1 cellular context compared by ENCODE assay signal in genomic region chr19:11236324-11237301, GRCh38.
TF ChIP-seq lines count a peak whose summit lies in the region.

No MANE protein-coding gene starts in this region.

TF ChIP-seq in HepG2, 621 proteins besides CTCF, POLR2A, EP300 and RAD21 (continued from another document and continues in another):
- TF ChIP-seq PRDM15 (CRISPR knock-in tag; IDR thresholded peaks at IDR 0.05) (no peak), ZNF768 (CRISPR knock-in tag; IDR thresholded peaks at IDR 0.05) (peak; percentile 52), ZNF616 (CRISPR knock-in tag; IDR thresholded peaks at IDR 0.05; ENCODE audit: low read depth) (no peak), ZNF788 (CRISPR knock-in tag; IDR thresholded peaks at IDR 0.05; ENCODE audit: borderline replicate concordance) (peak; percentile 78; the same call in 1 of the 2 replicates), TCF12 (IDR thresholded peaks at IDR 0.05) (no peak), TCF12 (CRISPR knock-in tag; IDR thresholded peaks at IDR 0.05) (peak; percentile 92), ZNF839 (CRISPR knock-in tag; IDR thresholded peaks at IDR 0.05; ENCODE audit: borderline replicate concordance) (no peak), PPARG (CRISPR knock-in tag; conservative IDR thresholded peaks at IDR 0.05) (0 out of 2 replicates have a peak, but pooled peaks have one; percentile 3), PHF21A (CRISPR knock-in tag; IDR thresholded peaks at IDR 0.05) (peak; percentile 95), ZNF879 (CRISPR knock-in tag; IDR thresholded peaks at IDR 0.05) (no peak; the same call in 1 of the 2 replicates), KAT2B (IDR thresholded peaks at IDR 0.05; ENCODE audit: borderline replicate concordance, low read depth, low read length) (no peak), IKZF4 (CRISPR knock-in tag; IDR thresholded peaks at IDR 0.05; ENCODE audit: borderline replicate concordance, low read depth, not compliant biosample characterization) (peak; percentile 60), SMC3 (IDR thresholded peaks at IDR 0.05; ENCODE audit: low read length) (no peak), SAP130 (CRISPR knock-in tag; IDR thresholded peaks at IDR 0.05; ENCODE audit: low read depth) (peak; percentile 86), ZNF143 (CRISPR knock-in tag; IDR thresholded peaks at IDR 0.05) (no peak; the same call in 1 of the 2 replicates), HNRNPL (IDR thresholded peaks at IDR 0.05; ENCODE audit: low read depth, low read length) (peak; percentile 99), SUZ12 (IDR thresholded peaks at IDR 0.05; ENCODE audit: low read depth, low read length) (no peak), CBX5 (CRISPR knock-in tag; IDR thresholded peaks at IDR 0.05; ENCODE audit: borderline replicate concordance) (peak; percentile 41; the same call in 1 of the 2 replicates), SATB2 (CRISPR knock-in tag; IDR thresholded peaks at IDR 0.05) (no peak), ZFP36L1 (CRISPR knock-in tag; IDR thresholded peaks at IDR 0.05) (peak; percentile 64), ELF1 (CRISPR knock-in tag; IDR thresholded peaks at IDR 0.05) (peak; percentile 75), DRAP1 (CRISPR knock-in tag; IDR thresholded peaks at IDR 0.05) (peak; percentile 83), IKZF1 (IDR thresholded peaks at IDR 0.05) (no peak), RXRA (CRISPR knock-in tag; IDR thresholded peaks at IDR 0.05) (peak; percentile 98), REPIN1 (CRISPR knock-in tag; IDR thresholded peaks at IDR 0.05; ENCODE audit: borderline replicate concordance, low read depth) (peak; percentile 75), ZNF577 (CRISPR knock-in tag; IDR thresholded peaks at IDR 0.05; ENCODE audit: borderline replicate concordance, low read depth) (no peak), ZNF790 (CRISPR knock-in tag; IDR thresholded peaks at IDR 0.05; ENCODE audit: borderline replicate concordance) (peak; percentile 58; the same call in 1 of the 2 replicates), ZFX (CRISPR knock-in tag; IDR thresholded peaks at IDR 0.05; ENCODE audit: low read depth) (peak; percentile 79; the same call in 1 of the 2 replicates), ZNF253 (CRISPR knock-in tag; IDR thresholded peaks at IDR 0.05; ENCODE audit: borderline replicate concordance) (no peak), ZNF614 (CRISPR knock-in tag; IDR thresholded peaks at IDR 0.05; ENCODE audit: borderline replicate concordance) (no peak), MTF2 (CRISPR knock-in tag; IDR thresholded peaks at IDR 0.05; ENCODE audit: borderline replicate concordance) (no peak), ATAD3A (CRISPR knock-in tag; IDR thresholded peaks at IDR 0.05) (no peak), CHD2 (IDR thresholded peaks at IDR 0.05; ENCODE audit: low read depth, low read length) (no peak; the same call in 1 of the 2 replicates), PHF5A (CRISPR knock-in tag; IDR thresholded peaks at IDR 0.05; ENCODE audit: low read depth, unreplicated experiment) (no peak), ZNF260 (CRISPR knock-in tag; IDR thresholded peaks at IDR 0.05; ENCODE audit: borderline replicate concordance, low read depth) (no peak), SOX5 (CRISPR knock-in tag; IDR thresholded peaks at IDR 0.05; ENCODE audit: borderline replicate concordance) (no peak; the same call in 1 of the 2 replicates), ZNF556 (CRISPR knock-in tag; IDR thresholded peaks at IDR 0.05; ENCODE audit: borderline replicate concordance) (peak; percentile 96), KDM5A (IDR thresholded peaks at IDR 0.05; ENCODE audit: borderline replicate concordance, low read length) (no peak), FOXA1 (IDR thresholded peaks at IDR 0.05) (no peak), FOXA1 (CRISPR knock-in tag; IDR thresholded peaks at IDR 0.05) (no peak; the same call in 1 of the 2 replicates), JUN (CRISPR knock-in tag; IDR thresholded peaks at IDR 0.05) (no peak; the same call in 1 of the 2 replicates), PLRG1 (conservative IDR thresholded peaks at IDR 0.05) (no peak), KDM6A (CRISPR knock-in tag; IDR thresholded peaks at IDR 0.05; ENCODE audit: low read depth) (peak; percentile 54; the same call in 1 of the 2 replicates), ZFAT (CRISPR knock-in tag; conservative IDR thresholded peaks at IDR 0.05) (no peak), ZNF597 (CRISPR knock-in tag; IDR thresholded peaks at IDR 0.05) (no peak), HMGA1 (CRISPR knock-in tag; conservative IDR thresholded peaks at IDR 0.05) (no peak), YEATS2 (CRISPR knock-in tag; IDR thresholded peaks at IDR 0.05; ENCODE audit: borderline replicate concordance) (peak; percentile 55; the same call in 1 of the 2 replicates), ZBTB2 (CRISPR knock-in tag; IDR thresholded peaks at IDR 0.05; ENCODE audit: low read depth) (peak; percentile 66; the same call in 1 of the 2 replicates), ZBTB21 (CRISPR knock-in tag; IDR thresholded peaks at IDR 0.05) (no peak), FUBP1 (CRISPR knock-in tag; IDR thresholded peaks at IDR 0.05; ENCODE audit: borderline replicate concordance) (peak; percentile 47; the same call in 1 of the 2 replicates), HES4 (CRISPR knock-in tag; IDR thresholded peaks at IDR 0.05; ENCODE audit: borderline replicate concordance) (0 out of 2 replicates have a peak, but pooled peaks have one; percentile 58), MTF1 (CRISPR knock-in tag; IDR thresholded peaks at IDR 0.05) (no peak), RERE (CRISPR knock-in tag; IDR thresholded peaks at IDR 0.05; ENCODE audit: low read depth) (no peak; the same call in 1 of the 2 replicates), MED1 (CRISPR knock-in tag; IDR thresholded peaks at IDR 0.05) (peak; percentile 94), ZNF547 (CRISPR knock-in tag; IDR thresholded peaks at IDR 0.05) (no peak; the same call in 1 of the 2 replicates), KLF12 (CRISPR knock-in tag; IDR thresholded peaks at IDR 0.05; ENCODE audit: borderline replicate concordance) (peak; percentile 72; the same call in 1 of the 2 replicates), ZNF761 (CRISPR knock-in tag; conservative IDR thresholded peaks at IDR 0.05) (peak; percentile 81; the same call in 1 of the 2 replicates), SIN3B (IDR thresholded peaks at IDR 0.05; ENCODE audit: low read length) (no peak), ARNTL (CRISPR knock-in tag; IDR thresholded peaks at IDR 0.05) (peak; percentile 75; the same call in 1 of the 2 replicates), ZNF34 (CRISPR knock-in tag; IDR thresholded peaks at IDR 0.05; ENCODE audit: borderline replicate concordance) (peak; percentile 99; the same call in 1 of the 2 replicates), ZNF598 (CRISPR knock-in tag; IDR thresholded peaks at IDR 0.05; ENCODE audit: borderline replicate concordance) (peak; percentile 71; the same call in 1 of the 2 replicates)
- TF ChIP-seq, protein P1, sequence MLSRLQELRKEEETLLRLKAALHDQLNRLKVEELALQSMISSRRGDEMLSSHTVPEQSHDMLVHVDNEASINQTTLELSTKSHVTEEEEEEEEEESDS (CRISPR knock-in tag; IDR thresholded peaks at IDR 0.05; ENCODE audit: borderline replicate concordance), result no peak; the same call in 1 of the 2 replicates
